In the genomic region with DNA sequence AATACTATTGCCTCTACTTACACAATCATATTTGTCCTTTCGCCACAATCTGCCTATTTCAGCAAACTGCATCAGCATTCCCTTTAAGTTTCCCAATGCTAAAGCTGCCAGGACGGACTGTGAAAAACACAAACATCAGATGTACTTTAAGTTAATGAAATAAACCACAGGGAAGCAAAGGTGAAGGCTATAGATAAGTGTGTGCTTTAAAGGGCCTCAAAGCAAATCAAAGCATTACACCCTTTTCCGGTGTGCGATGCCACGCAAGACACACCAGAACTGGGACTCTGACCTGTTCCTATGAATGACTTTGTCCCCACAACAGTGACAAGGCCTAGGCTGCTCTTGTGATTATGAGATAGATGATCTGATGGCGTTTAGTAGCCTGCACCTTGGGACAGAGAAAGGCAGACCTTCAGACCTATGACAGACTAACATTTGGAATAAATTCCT, we compare ENCODE assay signal across 1 cellular context.
TF ChIP-seq lines count a peak whose summit lies in the region.

No MANE protein-coding gene starts in this region.

TF ChIP-seq in HepG2, 621 proteins besides CTCF, POLR2A, EP300 and RAD21 (continued from another document and continues in another):
- TF ChIP-seq ZBTB25 (CRISPR knock-in tag; IDR thresholded peaks at IDR 0.05) (peak; percentile 65; the same call in 1 of the 2 replicates), ZNF431 (CRISPR knock-in tag; IDR thresholded peaks at IDR 0.05; ENCODE audit: borderline replicate concordance, low read depth) (peak; percentile 70; the same call in 1 of the 2 replicates), ARID3A (IDR thresholded peaks at IDR 0.05; ENCODE audit: low read depth, low read length) (peak; percentile 93), NCOA1 (CRISPR knock-in tag; IDR thresholded peaks at IDR 0.05) (peak; percentile 51; the same call in 1 of the 2 replicates), ZNF333 (CRISPR knock-in tag; IDR thresholded peaks at IDR 0.05; ENCODE audit: borderline replicate concordance) (no peak), SNRNP70 (IDR thresholded peaks at IDR 0.05; ENCODE audit: low read depth, low read length) (no peak), CEBPZ (IDR thresholded peaks at IDR 0.05; ENCODE audit: low read length) (no peak), RXRA (CRISPR knock-in tag; IDR thresholded peaks at IDR 0.05) (peak; percentile 84; the same call in 1 of the 2 replicates), RARG (CRISPR knock-in tag; IDR thresholded peaks at IDR 0.05; ENCODE audit: low read depth) (no peak), FOXO1 (CRISPR knock-in tag; IDR thresholded peaks at IDR 0.05) (peak; percentile 96), ZBTB21 (CRISPR knock-in tag; IDR thresholded peaks at IDR 0.05) (peak; percentile 75; the same call in 1 of the 2 replicates), ZSCAN5A (CRISPR knock-in tag; IDR thresholded peaks at IDR 0.05; ENCODE audit: borderline replicate concordance) (peak; percentile 52; the same call in 1 of the 2 replicates), ZNF331 (CRISPR knock-in tag; IDR thresholded peaks at IDR 0.05) (peak; percentile 87; the same call in 1 of the 2 replicates), ZNF782 (CRISPR knock-in tag; IDR thresholded peaks at IDR 0.05; ENCODE audit: borderline replicate concordance) (no peak), ZNF367 (CRISPR knock-in tag; IDR thresholded peaks at IDR 0.05; ENCODE audit: borderline replicate concordance) (no peak), ZNF672 (CRISPR knock-in tag; IDR thresholded peaks at IDR 0.05) (no peak), ZNF296 (CRISPR knock-in tag; conservative IDR thresholded peaks at IDR 0.05) (no peak), ZNF607 (CRISPR knock-in tag; IDR thresholded peaks at IDR 0.05; ENCODE audit: borderline replicate concordance) (peak; percentile 68; the same call in 1 of the 2 replicates), ZSCAN30 (CRISPR knock-in tag; IDR thresholded peaks at IDR 0.05) (no peak), PRDM15 (CRISPR knock-in tag; IDR thresholded peaks at IDR 0.05) (no peak), JUNB (CRISPR knock-in tag; IDR thresholded peaks at IDR 0.05; ENCODE audit: borderline replicate concordance) (peak; percentile 37; the same call in 1 of the 2 replicates), ZNF512B (CRISPR knock-in tag; IDR thresholded peaks at IDR 0.05; ENCODE audit: borderline replicate concordance) (no peak), FUBP1 (CRISPR knock-in tag; IDR thresholded peaks at IDR 0.05; ENCODE audit: borderline replicate concordance) (no peak), ZFX (CRISPR knock-in tag; IDR thresholded peaks at IDR 0.05; ENCODE audit: low read depth) (peak; percentile 95), ZNF883 (CRISPR knock-in tag; IDR thresholded peaks at IDR 0.05; ENCODE audit: not compliant biosample characterization) (no peak), REPIN1 (CRISPR knock-in tag; IDR thresholded peaks at IDR 0.05; ENCODE audit: borderline replicate concordance, low read depth) (peak; percentile 65), ZNF441 (CRISPR knock-in tag; IDR thresholded peaks at IDR 0.05; ENCODE audit: borderline replicate concordance) (peak; percentile 50; the same call in 1 of the 2 replicates)
- TF ChIP-seq, protein P1, sequence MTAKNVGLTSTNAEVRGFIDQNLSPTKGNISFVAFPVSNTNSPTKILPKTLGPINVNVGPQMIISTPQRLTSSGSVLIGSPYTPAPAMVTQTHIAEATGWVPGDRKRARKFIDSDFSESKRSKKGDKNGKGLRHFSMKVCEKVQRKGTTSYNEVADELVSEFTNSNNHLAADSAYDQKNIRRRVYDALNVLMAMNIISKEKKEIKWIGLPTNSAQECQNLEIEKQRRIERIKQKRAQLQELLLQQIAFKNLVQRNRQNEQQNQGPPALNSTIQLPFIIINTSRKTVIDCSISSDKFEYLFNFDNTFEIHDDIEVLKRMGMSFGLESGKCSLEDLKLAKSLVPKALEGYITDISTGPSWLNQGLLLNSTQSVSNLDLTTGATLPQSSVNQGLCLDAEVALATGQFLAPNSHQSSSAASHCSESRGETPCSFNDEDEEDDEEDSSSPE (CRISPR knock-in tag; IDR thresholded peaks at IDR 0.05), result peak; percentile 57
- TF ChIP-seq, protein P2, sequence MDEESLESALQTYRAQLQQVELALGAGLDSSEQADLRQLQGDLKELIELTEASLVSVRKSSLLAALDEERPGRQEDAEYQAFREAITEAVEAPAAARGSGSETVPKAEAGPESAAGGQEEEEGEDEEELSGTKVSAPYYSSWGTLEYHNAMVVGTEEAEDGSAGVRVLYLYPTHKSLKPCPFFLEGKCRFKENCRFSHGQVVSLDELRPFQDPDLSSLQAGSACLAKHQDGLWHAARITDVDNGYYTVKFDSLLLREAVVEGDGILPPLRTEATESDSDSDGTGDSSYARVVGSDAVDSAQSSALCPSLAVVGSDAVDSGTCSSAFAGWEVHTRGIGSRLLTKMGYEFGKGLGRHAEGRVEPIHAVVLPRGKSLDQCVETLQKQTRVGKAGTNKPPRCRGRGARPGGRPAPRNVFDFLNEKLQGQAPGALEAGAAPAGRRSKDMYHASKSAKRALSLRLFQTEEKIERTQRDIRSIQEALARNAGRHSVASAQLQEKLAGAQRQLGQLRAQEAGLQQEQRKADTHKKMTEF (CRISPR knock-in tag; IDR thresholded peaks at IDR 0.05), result peak; percentile 93
- TF ChIP-seq, protein P3, sequence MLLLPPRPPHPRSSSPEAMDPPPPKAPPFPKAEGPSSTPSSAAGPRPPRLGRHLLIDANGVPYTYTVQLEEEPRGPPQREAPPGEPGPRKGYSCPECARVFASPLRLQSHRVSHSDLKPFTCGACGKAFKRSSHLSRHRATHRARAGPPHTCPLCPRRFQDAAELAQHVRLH (CRISPR knock-in tag; IDR thresholded peaks at IDR 0.05; ENCODE audit: borderline replicate concordance, low read depth), result peak; percentile 63; the same call in 1 of the 2 replicates
- TF ChIP-seq, protein P4, sequence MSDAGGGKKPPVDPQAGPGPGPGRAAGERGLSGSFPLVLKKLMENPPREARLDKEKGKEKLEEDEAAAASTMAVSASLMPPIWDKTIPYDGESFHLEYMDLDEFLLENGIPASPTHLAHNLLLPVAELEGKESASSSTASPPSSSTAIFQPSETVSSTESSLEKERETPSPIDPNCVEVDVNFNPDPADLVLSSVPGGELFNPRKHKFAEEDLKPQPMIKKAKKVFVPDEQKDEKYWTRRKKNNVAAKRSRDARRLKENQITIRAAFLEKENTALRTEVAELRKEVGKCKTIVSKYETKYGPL (CRISPR knock-in tag; IDR thresholded peaks at IDR 0.05), result no peak
